In genomic region chr4:107989162-107989536, GRCh38 we compare ENCODE assay signal across 1 cellular context.
TF ChIP-seq lines count a peak whose summit lies in the region.

No MANE protein-coding gene starts in this region.

TF ChIP-seq in K562, 482 proteins besides CTCF, POLR2A, EP300 and RAD21:
- TF ChIP-seq ZNF212 (CRISPR knock-in tag; IDR thresholded peaks at IDR 0.05): no peak
- TF ChIP-seq DPF2 (IDR thresholded peaks at IDR 0.05): peak; percentile 32; the same call in 1 of the 2 replicates
- TF ChIP-seq ZNF592 (IDR thresholded peaks at IDR 0.05): 0 out of 2 replicates have a peak, but pooled peaks have one; percentile 1
- TF ChIP-seq, protein P1, sequence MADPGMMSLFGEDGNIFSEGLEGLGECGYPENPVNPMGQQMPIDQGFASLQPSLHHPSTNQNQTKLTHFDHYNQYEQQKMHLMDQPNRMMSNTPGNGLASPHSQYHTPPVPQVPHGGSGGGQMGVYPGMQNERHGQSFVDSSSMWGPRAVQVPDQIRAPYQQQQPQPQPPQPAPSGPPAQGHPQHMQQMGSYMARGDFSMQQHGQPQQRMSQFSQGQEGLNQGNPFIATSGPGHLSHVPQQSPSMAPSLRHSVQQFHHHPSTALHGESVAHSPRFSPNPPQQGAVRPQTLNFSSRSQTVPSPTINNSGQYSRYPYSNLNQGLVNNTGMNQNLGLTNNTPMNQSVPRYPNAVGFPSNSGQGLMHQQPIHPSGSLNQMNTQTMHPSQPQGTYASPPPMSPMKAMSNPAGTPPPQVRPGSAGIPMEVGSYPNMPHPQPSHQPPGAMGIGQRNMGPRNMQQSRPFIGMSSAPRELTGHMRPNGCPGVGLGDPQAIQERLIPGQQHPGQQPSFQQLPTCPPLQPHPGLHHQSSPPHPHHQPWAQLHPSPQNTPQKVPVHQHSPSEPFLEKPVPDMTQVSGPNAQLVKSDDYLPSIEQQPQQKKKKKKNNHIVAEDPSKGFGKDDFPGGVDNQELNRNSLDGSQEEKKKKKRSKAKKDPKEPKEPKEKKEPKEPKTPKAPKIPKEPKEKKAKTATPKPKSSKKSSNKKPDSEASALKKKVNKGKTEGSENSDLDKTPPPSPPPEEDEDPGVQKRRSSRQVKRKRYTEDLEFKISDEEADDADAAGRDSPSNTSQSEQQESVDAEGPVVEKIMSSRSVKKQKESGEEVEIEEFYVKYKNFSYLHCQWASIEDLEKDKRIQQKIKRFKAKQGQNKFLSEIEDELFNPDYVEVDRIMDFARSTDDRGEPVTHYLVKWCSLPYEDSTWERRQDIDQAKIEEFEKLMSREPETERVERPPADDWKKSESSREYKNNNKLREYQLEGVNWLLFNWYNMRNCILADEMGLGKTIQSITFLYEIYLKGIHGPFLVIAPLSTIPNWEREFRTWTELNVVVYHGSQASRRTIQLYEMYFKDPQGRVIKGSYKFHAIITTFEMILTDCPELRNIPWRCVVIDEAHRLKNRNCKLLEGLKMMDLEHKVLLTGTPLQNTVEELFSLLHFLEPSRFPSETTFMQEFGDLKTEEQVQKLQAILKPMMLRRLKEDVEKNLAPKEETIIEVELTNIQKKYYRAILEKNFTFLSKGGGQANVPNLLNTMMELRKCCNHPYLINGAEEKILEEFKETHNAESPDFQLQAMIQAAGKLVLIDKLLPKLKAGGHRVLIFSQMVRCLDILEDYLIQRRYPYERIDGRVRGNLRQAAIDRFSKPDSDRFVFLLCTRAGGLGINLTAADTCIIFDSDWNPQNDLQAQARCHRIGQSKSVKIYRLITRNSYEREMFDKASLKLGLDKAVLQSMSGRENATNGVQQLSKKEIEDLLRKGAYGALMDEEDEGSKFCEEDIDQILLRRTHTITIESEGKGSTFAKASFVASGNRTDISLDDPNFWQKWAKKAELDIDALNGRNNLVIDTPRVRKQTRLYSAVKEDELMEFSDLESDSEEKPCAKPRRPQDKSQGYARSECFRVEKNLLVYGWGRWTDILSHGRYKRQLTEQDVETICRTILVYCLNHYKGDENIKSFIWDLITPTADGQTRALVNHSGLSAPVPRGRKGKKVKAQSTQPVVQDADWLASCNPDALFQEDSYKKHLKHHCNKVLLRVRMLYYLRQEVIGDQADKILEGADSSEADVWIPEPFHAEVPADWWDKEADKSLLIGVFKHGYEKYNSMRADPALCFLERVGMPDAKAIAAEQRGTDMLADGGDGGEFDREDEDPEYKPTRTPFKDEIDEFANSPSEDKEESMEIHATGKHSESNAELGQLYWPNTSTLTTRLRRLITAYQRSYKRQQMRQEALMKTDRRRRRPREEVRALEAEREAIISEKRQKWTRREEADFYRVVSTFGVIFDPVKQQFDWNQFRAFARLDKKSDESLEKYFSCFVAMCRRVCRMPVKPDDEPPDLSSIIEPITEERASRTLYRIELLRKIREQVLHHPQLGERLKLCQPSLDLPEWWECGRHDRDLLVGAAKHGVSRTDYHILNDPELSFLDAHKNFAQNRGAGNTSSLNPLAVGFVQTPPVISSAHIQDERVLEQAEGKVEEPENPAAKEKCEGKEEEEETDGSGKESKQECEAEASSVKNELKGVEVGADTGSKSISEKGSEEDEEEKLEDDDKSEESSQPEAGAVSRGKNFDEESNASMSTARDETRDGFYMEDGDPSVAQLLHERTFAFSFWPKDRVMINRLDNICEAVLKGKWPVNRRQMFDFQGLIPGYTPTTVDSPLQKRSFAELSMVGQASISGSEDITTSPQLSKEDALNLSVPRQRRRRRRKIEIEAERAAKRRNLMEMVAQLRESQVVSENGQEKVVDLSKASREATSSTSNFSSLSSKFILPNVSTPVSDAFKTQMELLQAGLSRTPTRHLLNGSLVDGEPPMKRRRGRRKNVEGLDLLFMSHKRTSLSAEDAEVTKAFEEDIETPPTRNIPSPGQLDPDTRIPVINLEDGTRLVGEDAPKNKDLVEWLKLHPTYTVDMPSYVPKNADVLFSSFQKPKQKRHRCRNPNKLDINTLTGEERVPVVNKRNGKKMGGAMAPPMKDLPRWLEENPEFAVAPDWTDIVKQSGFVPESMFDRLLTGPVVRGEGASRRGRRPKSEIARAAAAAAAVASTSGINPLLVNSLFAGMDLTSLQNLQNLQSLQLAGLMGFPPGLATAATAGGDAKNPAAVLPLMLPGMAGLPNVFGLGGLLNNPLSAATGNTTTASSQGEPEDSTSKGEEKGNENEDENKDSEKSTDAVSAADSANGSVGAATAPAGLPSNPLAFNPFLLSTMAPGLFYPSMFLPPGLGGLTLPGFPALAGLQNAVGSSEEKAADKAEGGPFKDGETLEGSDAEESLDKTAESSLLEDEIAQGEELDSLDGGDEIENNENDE (IDR thresholded peaks at IDR 0.05; ENCODE audit: low read depth, low read length): no peak
- TF ChIP-seq, protein P2, sequence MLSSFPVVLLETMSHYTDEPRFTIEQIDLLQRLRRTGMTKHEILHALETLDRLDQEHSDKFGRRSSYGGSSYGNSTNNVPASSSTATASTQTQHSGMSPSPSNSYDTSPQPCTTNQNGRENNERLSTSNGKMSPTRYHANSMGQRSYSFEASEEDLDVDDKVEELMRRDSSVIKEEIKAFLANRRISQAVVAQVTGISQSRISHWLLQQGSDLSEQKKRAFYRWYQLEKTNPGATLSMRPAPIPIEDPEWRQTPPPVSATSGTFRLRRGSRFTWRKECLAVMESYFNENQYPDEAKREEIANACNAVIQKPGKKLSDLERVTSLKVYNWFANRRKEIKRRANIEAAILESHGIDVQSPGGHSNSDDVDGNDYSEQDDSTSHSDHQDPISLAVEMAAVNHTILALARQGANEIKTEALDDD (IDR thresholded peaks at IDR 0.05): peak; percentile 60; the same call in 1 of the 2 replicates
- TF ChIP-seq, protein P3, sequence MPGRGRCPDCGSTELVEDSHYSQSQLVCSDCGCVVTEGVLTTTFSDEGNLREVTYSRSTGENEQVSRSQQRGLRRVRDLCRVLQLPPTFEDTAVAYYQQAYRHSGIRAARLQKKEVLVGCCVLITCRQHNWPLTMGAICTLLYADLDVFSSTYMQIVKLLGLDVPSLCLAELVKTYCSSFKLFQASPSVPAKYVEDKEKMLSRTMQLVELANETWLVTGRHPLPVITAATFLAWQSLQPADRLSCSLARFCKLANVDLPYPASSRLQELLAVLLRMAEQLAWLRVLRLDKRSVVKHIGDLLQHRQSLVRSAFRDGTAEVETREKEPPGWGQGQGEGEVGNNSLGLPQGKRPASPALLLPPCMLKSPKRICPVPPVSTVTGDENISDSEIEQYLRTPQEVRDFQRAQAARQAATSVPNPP (IDR thresholded peaks at IDR 0.05; ENCODE audit: borderline replicate concordance, insufficient read depth, insufficient read length): no peak
- TF ChIP-seq, protein P4, sequence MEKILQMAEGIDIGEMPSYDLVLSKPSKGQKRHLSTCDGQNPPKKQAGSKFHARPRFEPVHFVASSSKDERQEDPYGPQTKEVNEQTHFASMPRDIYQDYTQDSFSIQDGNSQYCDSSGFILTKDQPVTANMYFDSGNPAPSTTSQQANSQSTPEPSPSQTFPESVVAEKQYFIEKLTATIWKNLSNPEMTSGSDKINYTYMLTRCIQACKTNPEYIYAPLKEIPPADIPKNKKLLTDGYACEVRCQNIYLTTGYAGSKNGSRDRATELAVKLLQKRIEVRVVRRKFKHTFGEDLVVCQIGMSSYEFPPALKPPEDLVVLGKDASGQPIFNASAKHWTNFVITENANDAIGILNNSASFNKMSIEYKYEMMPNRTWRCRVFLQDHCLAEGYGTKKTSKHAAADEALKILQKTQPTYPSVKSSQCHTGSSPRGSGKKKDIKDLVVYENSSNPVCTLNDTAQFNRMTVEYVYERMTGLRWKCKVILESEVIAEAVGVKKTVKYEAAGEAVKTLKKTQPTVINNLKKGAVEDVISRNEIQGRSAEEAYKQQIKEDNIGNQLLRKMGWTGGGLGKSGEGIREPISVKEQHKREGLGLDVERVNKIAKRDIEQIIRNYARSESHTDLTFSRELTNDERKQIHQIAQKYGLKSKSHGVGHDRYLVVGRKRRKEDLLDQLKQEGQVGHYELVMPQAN (IDR thresholded peaks at IDR 0.05; ENCODE audit: borderline replicate concordance): peak; percentile 63; the same call in 1 of the 2 replicates
- no peak for TF ChIP-seq ZNF764 (CRISPR knock-in tag; IDR thresholded peaks at IDR 0.05; ENCODE audit: low read depth)
- no peak for TF ChIP-seq NR2C2 (CRISPR knock-in tag; IDR thresholded peaks at IDR 0.05)
- TF ChIP-seq NR2C2 (tag; IDR thresholded peaks at IDR 0.05): peak; percentile 70; the same call in 1 of the 2 replicates
- TF ChIP-seq FOXM1 (IDR thresholded peaks at IDR 0.05; ENCODE audit: low read depth): 0 out of 2 replicates have a peak, but pooled peaks have one; percentile 3
- no peak for TF ChIP-seq FOXM1 (CRISPR knock-in tag; IDR thresholded peaks at IDR 0.05; ENCODE audit: low read depth)
- TF ChIP-seq SMARCA4 (IDR thresholded peaks at IDR 0.05): peak; percentile 26; the same call in 1 of the 2 replicates
- TF ChIP-seq SMARCB1 (IDR thresholded peaks at IDR 0.05; ENCODE audit: insufficient read length, low read depth): no peak
- peak; percentile 70 for TF ChIP-seq NR2C1 (IDR thresholded peaks at IDR 0.05)
- peak; percentile 49; the same call in 1 of the 2 replicates for TF ChIP-seq NR2C1 (tag; IDR thresholded peaks at IDR 0.05)
- TF ChIP-seq EHMT2 (IDR thresholded peaks at IDR 0.05): 0 out of 2 replicates have a peak, but pooled peaks have one; percentile 25
- peak; percentile 98 for TF ChIP-seq NR1H2 (CRISPR knock-in tag; IDR thresholded peaks at IDR 0.05)
- 0 out of 3 replicates have a peak, but pooled peaks of 1 of the 2 experiments have one; percentile 26 for TF ChIP-seq CBX3 (IDR thresholded peaks at IDR 0.05; ENCODE audit: borderline replicate concordance in 1 of 2, low read length in 2 of 2)
- TF ChIP-seq ESRRA (IDR thresholded peaks at IDR 0.05; ENCODE audit: borderline replicate concordance, low read depth): peak; percentile 38; the same call in 1 of the 2 replicates
- peak; percentile 40; the same call in 1 of the 2 replicates for TF ChIP-seq CREM (IDR thresholded peaks at IDR 0.05; ENCODE audit: low read depth)
- no peak for TF ChIP-seq ID3 (CRISPR knock-in tag; IDR thresholded peaks at IDR 0.05)
- peak; percentile 65; the same call in 1 of the 2 replicates for TF ChIP-seq ID3 (tag; IDR thresholded peaks at IDR 0.05)
- no peak for TF ChIP-seq ATF4 (CRISPR knock-in tag; IDR thresholded peaks at IDR 0.05)
